Comparison of ENCODE assay signal across 8 cellular contexts in genomic region chr6:43575105-43575771, GRCh38. TPM values are rescaled to one million over a fixed set of nuclear protein-coding genes. Genes with fewer than 3 reads are reported as not detected.
DNase-seq lines count a peak whose midpoint lies in the region; ATAC-seq and TF ChIP-seq lines count a peak whose summit lies in the region.

No MANE protein-coding gene starts in this region.

- no peaks in the 10 kb centered on the region for H3K27me3 ChIP-seq in SJCRH30
- no peaks in the 10 kb centered on the region for H3K27me3 ChIP-seq in thoracic aorta (replicated peaks; ENCODE audit: insufficient read depth)

- H3K27ac Mint-ChIP-seq in effector memory CD8-positive, alpha-beta T cell: peak overlapping the region; percentile 94 to 96

- H3K27ac ChIP-seq in SJCRH30 (peak overlapping the region; percentile 56), mesodermal cell (ENCODE audit: low read depth, low read length, severe bottlenecking) (no peak overlapping the region), thoracic aorta (peak overlapping the region in 1 of 2 donors; percentile 69)

- TF ChIP-seq CTCF in thoracic aorta (IDR thresholded peaks at IDR 0.05): no peak

- H3K4me1 ChIP-seq in SJCRH30 (no peaks in the 10 kb centered on the region), mesodermal cell (ENCODE audit: control insufficient read depth, insufficient read depth, low read length, poor library complexity, severe bottlenecking) (peaks cover 8% of the 10 kb centered on the region), thoracic aorta (ENCODE audit: control insufficient read depth in 1 of 2, low read depth in 2 of 2) (peaks cover 12 to 25% of the 10 kb centered on the region in 2 donors)

- WGBS in mesodermal cell (ENCODE audit: insufficient coverage in 2 of 2), 2 experiments: 1% methylated on average over 35 to 37 of the region's 38 CpGs

- ATAC-seq in HG03571 (IDR thresholded peaks at IDR 0.05; ENCODE audit: unreplicated experiment) (peak; percentile 15), thoracic aorta (ENCODE audit: insufficient number of reproducible peaks, low FRiP score, low read depth) (peak; percentile 35), GM21737 (IDR thresholded peaks at IDR 0.05; ENCODE audit: unreplicated experiment) (no peak)
- no peak for ATAC-seq in effector memory CD8-positive, alpha-beta T cell (replicated peaks)

- H3K9me3 Mint-ChIP-seq in effector memory CD8-positive, alpha-beta T cell: no peaks in the 10 kb centered on the region

- peaks cover 26 to 32% of the 10 kb centered on the region in 2 donors for H3K4me1 Mint-ChIP-seq in effector memory CD8-positive, alpha-beta T cell (ENCODE audit: low read depth in 2 of 2)

- DNase-seq in stimulated activated CD4-positive, alpha-beta T cell treated with anti-CD3 and anti-CD28 coated beads, Interleukin-12 subunit alpha, Interleukin-12 subunit beta, amount 100 ng/mL, for 48 hours (ENCODE audit: low read depth in 2 of 3, low spot score in 1 of 3): peak in 2 of 3 donors; percentile 15 to 43
- no peak for DNase-seq in stimulated activated CD4-positive, alpha-beta T cell treated with anti-CD3 and anti-CD28 coated beads, Interleukin-4, amount 100 ng/mL, for 24 hours
- DNase-seq in SJCRH30 (peak; percentile 51 to 63), thoracic aorta (ENCODE audit: low spot score) (no peak)
- DNase-seq in effector memory CD8-positive, alpha-beta T cell: no peak

- peak overlapping the region; percentile 98 to 99 for H3K4me3 Mint-ChIP-seq in effector memory CD8-positive, alpha-beta T cell

- peaks cover 29% of the 10 kb centered on the region for H3K36me3 Mint-ChIP-seq in effector memory CD8-positive, alpha-beta T cell (ENCODE audit: insufficient read depth)

- H3K9me3 ChIP-seq in SJCRH30 (replicated peaks) (no peaks in the 10 kb centered on the region), mesodermal cell (ENCODE audit: control insufficient read depth, low read length) (peaks cover 4% of the 10 kb centered on the region), thoracic aorta (no peaks in the 10 kb centered on the region)

- H3K36me3 ChIP-seq in SJCRH30: peaks cover 29% of the 10 kb centered on the region
- H3K36me3 ChIP-seq in mesodermal cell (ENCODE audit: control insufficient read depth, insufficient read depth, low read length): peaks cover 52% of the 10 kb centered on the region
- H3K36me3 ChIP-seq in thoracic aorta: peaks cover 12% of the 10 kb centered on the region

- H3K27me3 Mint-ChIP-seq in effector memory CD8-positive, alpha-beta T cell: no peaks in the 10 kb centered on the region

- H3K4me3 ChIP-seq in SJCRH30: peak overlapping the region; percentile 96
- peak overlapping the region; percentile 71 for H3K4me3 ChIP-seq in mesodermal cell (ENCODE audit: extremely low read depth, insufficient read depth, low read length, poor library complexity, severe bottlenecking)
- H3K4me3 ChIP-seq in thoracic aorta: peak overlapping the region; percentile 86

RNA-seq across cellular contexts. Expression of gene XPO5, which starts 0.6 kb away (rescaled TPM):
- 75.1 and 88.6 TPM in 2 replicates for total RNA-seq in SJCRH30 (2014; rRNA removed; shearing (Covaris generic))
- polyA plus RNA-seq in mesodermal cell (2013, experiment 1 of 2): 35.0 TPM
- 35.5 TPM for polyA plus RNA-seq in mesodermal cell (2013, experiment 2 of 2)
- 10 to 100 TPM; 11.9 to 33.2 TPM for total RNA-seq in thoracic aorta

RNA-seq across cellular contexts. Expression of gene POLH, which starts 0.7 kb away (rescaled TPM):
- total RNA-seq in SJCRH30 (2014; rRNA removed; shearing (Covaris generic)): 10.3 and 12.4 TPM in 2 replicates
- 10.4 TPM for polyA plus RNA-seq in mesodermal cell (2013, experiment 1 of 2)
- polyA plus RNA-seq in mesodermal cell (2013, experiment 2 of 2): 10.0 TPM
- 10 to 100 TPM in 1 of 2 donors, 1 to 10 TPM in 1; 9.0 to 11.9 TPM for total RNA-seq in thoracic aorta

RNA-seq across cellular contexts. Expression of gene GTPBP2, which starts 53.8 kb away (rescaled TPM):
- total RNA-seq in SJCRH30 (2014; rRNA removed; shearing (Covaris generic)): 43.4 and 58.1 TPM in 2 replicates
- polyA plus RNA-seq in mesodermal cell (2013, experiment 1 of 2): 66.7 TPM
- polyA plus RNA-seq in mesodermal cell (2013, experiment 2 of 2): 54.0 TPM
- total RNA-seq in thoracic aorta: 10 to 100 TPM; 45.9 to 66.1 TPM

RNA-seq across cellular contexts. Expression of gene POLR1C, which starts 58.3 kb away (rescaled TPM):
- 37.3 and 38.3 TPM in 2 replicates for total RNA-seq in SJCRH30 (2014; rRNA removed; shearing (Covaris generic))
- 20.8 TPM for polyA plus RNA-seq in mesodermal cell (2013, experiment 1 of 2)
- polyA plus RNA-seq in mesodermal cell (2013, experiment 2 of 2): 16.6 TPM
- total RNA-seq in thoracic aorta: 10 to 100 TPM in 1 of 2 donors, 1 to 10 TPM in 1; 9.9 to 29.2 TPM

RNA-seq across cellular contexts. Expression of gene YIPF3, which starts 58.5 kb away (rescaled TPM):
- total RNA-seq in SJCRH30 (2014; rRNA removed; shearing (Covaris generic)): 56.3 and 61.7 TPM in 2 replicates
- polyA plus RNA-seq in mesodermal cell (2013, experiment 1 of 2): 143 TPM
- polyA plus RNA-seq in mesodermal cell (2013, experiment 2 of 2): 114 TPM
- total RNA-seq in thoracic aorta: 100 to 1,000 TPM in 1 of 2 donors, 10 to 100 TPM in 1; 92.2 to 160 TPM

Comparison
In these comparisons a context has a peak if more than half of its experiments do, and no peak if none do; other contexts are left out.
1. DNase-seq: peak in stimulated activated CD4-positive, alpha-beta T cell treated with anti-CD3 and anti-CD28 coated beads, Interleukin-12 subunit alpha, Interleukin-12 subunit beta, amount 100 ng/mL, for 48 hours (2 of 3) and SJCRH30 (2 of 2); none in stimulated activated CD4-positive, alpha-beta T cell treated with anti-CD3 and anti-CD28 coated beads, Interleukin-4, amount 100 ng/mL, for 24 hours (single experiment), effector memory CD8-positive, alpha-beta T cell (0 of 3) and thoracic aorta (single experiment).
2. ATAC-seq: peak in HG03571 (single experiment) and thoracic aorta (single experiment); none in effector memory CD8-positive, alpha-beta T cell (single experiment) and GM21737 (single experiment).
3. Peak in every context shown above with its lines, with median percentiles within 50 percentile points of each other: H3K4me3 ChIP-seq.